10 cellular contexts compared by ENCODE assay signal in genomic region chr2:28956890-28957289, GRCh38.
DNase-seq lines count a peak whose midpoint lies in the region; ATAC-seq, FAIRE-seq and TF ChIP-seq lines count a peak whose summit lies in the region.
"Had no signal": no experiment of that assay in that cellular context is flagged by ENCODE, and none has a peak within 500 bp of the region (broad histone marks: within the 10 kb centered on the region; RNA-seq: fewer than 3 reads in every experiment).

No MANE protein-coding gene starts in this region.

- no peak for ATAC-seq in GM21390 (IDR thresholded peaks at IDR 0.05; ENCODE audit: unreplicated experiment)
- no peak for ATAC-seq in HG03432 (IDR thresholded peaks at IDR 0.05; ENCODE audit: unreplicated experiment)

- H3K4me1 ChIP-seq in iPS-15b (ENCODE audit: control insufficient read depth, insufficient read depth, low read length), result peaks cover 12% of the 10 kb centered on the region

- no peaks in the 10 kb centered on the region for H3K9me3 ChIP-seq in iPS-15b (ENCODE audit: control insufficient read depth, insufficient read depth, low read length)

- H3K36me3 ChIP-seq in iPS-15b (ENCODE audit: control insufficient read depth, insufficient read depth, low read length), result no peaks in the 10 kb centered on the region

- no peak overlapping the region for H3K4me3 ChIP-seq in AG09309 (ENCODE audit: control insufficient read depth, low read depth, low read length)
- H3K4me3 ChIP-seq in iPS-15b (ENCODE audit: low read depth, low read length), result peak overlapping the region; percentile 44

- peak overlapping the region; percentile 1 for H3K9ac ChIP-seq in iPS-15b (ENCODE audit: low read depth, low read length)

- FAIRE-seq in TTC549 (lab: Jason Lieb, UNC), result peak; percentile 66
- FAIRE-seq: GM18507 had no signal

- in situ Hi-C loops in GM13976 (cut with MboI; ENCODE audit: low sequenced_read_pairs, unreplicated experiment), result no loop called here

- peak; percentile 39 for TF ChIP-seq CTCF in AG09309 (IDR thresholded peaks at IDR 0.05; ENCODE audit: control insufficient read depth, insufficient read depth, low read depth, low read length, missing control alignments)
- TF ChIP-seq CTCF in GM13976 (IDR thresholded peaks at IDR 0.05; ENCODE audit: borderline replicate concordance, control extremely low read depth, extremely low read depth, insufficient read depth, missing control alignments), result peak; percentile 34

- no peaks in the 10 kb centered on the region for H3K27me3 ChIP-seq in iPS-15b (ENCODE audit: control insufficient read depth, insufficient read depth, low read length)

- no peak for DNase-seq in AG09309 (ENCODE audit: low read depth)
- no peak for DNase-seq in GM13976 (ENCODE audit: low spot score)
- no peak for DNase-seq in NCI-H1048 (lab: John Stamatoyannopoulos, UW)
- no peak for DNase-seq in SHP77 (lab: John Stamatoyannopoulos, UW)
- DNase-seq: left cardiac atrium had no signal
